ENCODE assay signal across 15 cellular contexts in genomic region chr1:15174615-15174983, GRCh38. TPM values are rescaled to one million over a fixed set of nuclear protein-coding genes. Genes with fewer than 3 reads are reported as not detected.
"Had no signal": no experiment of that assay in that cellular context is flagged by ENCODE, and none has a peak within 500 bp of the region (broad histone marks: within the 10 kb centered on the region; RNA-seq: fewer than 3 reads in every experiment).

No MANE protein-coding gene starts in this region.

- H3K27ac Mint-ChIP-seq: activated B cell treated with CpG ODN at 0.5 μM for 24 hours; activated T-helper 17 cell treated with anti-CD3 and anti-CD28 coated beads, Interleukin-2, amount 50 U/mL, for 72 hours had no signal

- H3K4me1 Mint-ChIP-seq: activated B cell treated with CpG ODN at 0.5 μM for 24 hours; activated T-helper 17 cell treated with anti-CD3 and anti-CD28 coated beads, Interleukin-2, amount 50 U/mL, for 72 hours had no signal

- H3K9me3 ChIP-seq: esophagus muscularis mucosa, heart left ventricle, sigmoid colon, spleen, thoracic aorta had no signal

- H3K4me3 Mint-ChIP-seq: activated B cell treated with CpG ODN at 0.5 μM for 24 hours; activated T-helper 17 cell treated with anti-CD3 and anti-CD28 coated beads, Interleukin-2, amount 50 U/mL, for 72 hours; immature natural killer cell; neural crest cell had no signal

- H3K36me3 ChIP-seq: esophagus muscularis mucosa, heart left ventricle, sigmoid colon, spleen, thoracic aorta had no signal

- H3K27me3 ChIP-seq: esophagus muscularis mucosa, heart left ventricle, sigmoid colon had no signal

- ATAC-seq: heart left ventricle had no signal

- DNase-seq: activated B cell treated with CpG ODN at 0.5 μM for 24 hours; activated CD4-positive, alpha-beta T cell treated with anti-CD3 and anti-CD28 coated beads, Interleukin-2, amount 50 U/mL, for 1 hour; activated naive CD4-positive, alpha-beta T cell treated with Interleukin-2 at 50 U/mL for 16 hours; activated T-cell treated with anti-CD3 and anti-CD28 coated beads for 4 hours; foreskin melanocyte; heart left ventricle; immature natural killer cell; sigmoid colon; spleen; stimulated activated CD4-positive, alpha-beta T cell treated with anti-CD3 and anti-CD28 coated beads, Interleukin-1b, Interleukin-23, amount 100 ng/mL, for 48 hours had no signal

- H3K4me3 ChIP-seq: esophagus muscularis mucosa, heart left ventricle, sigmoid colon, spleen, thoracic aorta had no signal

- H3K27ac ChIP-seq: esophagus muscularis mucosa, heart left ventricle, sigmoid colon, spleen, thoracic aorta had no signal

- H3K9me3 Mint-ChIP-seq: activated T-helper 17 cell treated with anti-CD3 and anti-CD28 coated beads, Interleukin-2, amount 50 U/mL, for 72 hours; immature natural killer cell; neural crest cell had no signal

- H3K36me3 Mint-ChIP-seq: immature natural killer cell had no signal

RNA-seq across cellular contexts. Expression of gene TMEM51, which starts 21.1 kb away (rescaled TPM):
- total RNA-seq: activated B cell treated with CpG ODN at 0.5 μM for 24 hours; activated T-helper 17 cell treated with anti-CD3 and anti-CD28 coated beads, Interleukin-2, amount 50 U/mL, for 72 hours; T-helper 2 cell treated with Interferon-gamma antibody and Interleukin-4, amounts not matched to agents 100 ng/mL and 5 ng/mL, for 36 hours had no signal
- polyA plus RNA-seq: immature natural killer cell had no signal
